1 cellular context compared by ENCODE assay signal in the genomic region with DNA sequence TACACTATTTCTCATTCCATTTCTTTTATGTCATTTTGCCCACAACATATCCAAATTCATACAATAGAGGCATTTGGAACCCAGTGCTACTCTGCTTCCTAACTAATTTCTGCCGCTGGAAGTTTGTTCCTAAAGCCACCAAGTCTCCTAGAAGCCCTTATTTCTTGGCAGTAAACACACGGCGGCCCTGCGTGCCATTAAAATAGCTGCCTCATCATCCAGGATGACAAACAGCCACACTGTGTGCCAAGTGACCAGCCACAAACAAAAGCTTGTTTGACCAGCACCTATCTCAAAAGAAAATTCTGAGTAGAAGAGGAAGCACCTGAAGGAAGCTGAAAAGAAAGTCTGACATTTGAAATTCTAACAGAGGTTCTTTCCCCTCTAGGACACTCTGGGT.
TF ChIP-seq lines count a peak whose summit lies in the region.

No MANE protein-coding gene starts in this region.

TF ChIP-seq in SK-N-SH, 30 proteins besides CTCF, POLR2A, EP300 and RAD21 (continued from another document):
- TF ChIP-seq, protein P1, sequence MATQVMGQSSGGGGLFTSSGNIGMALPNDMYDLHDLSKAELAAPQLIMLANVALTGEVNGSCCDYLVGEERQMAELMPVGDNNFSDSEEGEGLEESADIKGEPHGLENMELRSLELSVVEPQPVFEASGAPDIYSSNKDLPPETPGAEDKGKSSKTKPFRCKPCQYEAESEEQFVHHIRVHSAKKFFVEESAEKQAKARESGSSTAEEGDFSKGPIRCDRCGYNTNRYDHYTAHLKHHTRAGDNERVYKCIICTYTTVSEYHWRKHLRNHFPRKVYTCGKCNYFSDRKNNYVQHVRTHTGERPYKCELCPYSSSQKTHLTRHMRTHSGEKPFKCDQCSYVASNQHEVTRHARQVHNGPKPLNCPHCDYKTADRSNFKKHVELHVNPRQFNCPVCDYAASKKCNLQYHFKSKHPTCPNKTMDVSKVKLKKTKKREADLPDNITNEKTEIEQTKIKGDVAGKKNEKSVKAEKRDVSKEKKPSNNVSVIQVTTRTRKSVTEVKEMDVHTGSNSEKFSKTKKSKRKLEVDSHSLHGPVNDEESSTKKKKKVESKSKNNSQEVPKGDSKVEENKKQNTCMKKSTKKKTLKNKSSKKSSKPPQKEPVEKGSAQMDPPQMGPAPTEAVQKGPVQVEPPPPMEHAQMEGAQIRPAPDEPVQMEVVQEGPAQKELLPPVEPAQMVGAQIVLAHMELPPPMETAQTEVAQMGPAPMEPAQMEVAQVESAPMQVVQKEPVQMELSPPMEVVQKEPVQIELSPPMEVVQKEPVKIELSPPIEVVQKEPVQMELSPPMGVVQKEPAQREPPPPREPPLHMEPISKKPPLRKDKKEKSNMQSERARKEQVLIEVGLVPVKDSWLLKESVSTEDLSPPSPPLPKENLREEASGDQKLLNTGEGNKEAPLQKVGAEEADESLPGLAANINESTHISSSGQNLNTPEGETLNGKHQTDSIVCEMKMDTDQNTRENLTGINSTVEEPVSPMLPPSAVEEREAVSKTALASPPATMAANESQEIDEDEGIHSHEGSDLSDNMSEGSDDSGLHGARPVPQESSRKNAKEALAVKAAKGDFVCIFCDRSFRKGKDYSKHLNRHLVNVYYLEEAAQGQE (IDR thresholded peaks at IDR 0.05; ENCODE audit: low read depth, low read length) = no peak
- TF ChIP-seq, protein P2, sequence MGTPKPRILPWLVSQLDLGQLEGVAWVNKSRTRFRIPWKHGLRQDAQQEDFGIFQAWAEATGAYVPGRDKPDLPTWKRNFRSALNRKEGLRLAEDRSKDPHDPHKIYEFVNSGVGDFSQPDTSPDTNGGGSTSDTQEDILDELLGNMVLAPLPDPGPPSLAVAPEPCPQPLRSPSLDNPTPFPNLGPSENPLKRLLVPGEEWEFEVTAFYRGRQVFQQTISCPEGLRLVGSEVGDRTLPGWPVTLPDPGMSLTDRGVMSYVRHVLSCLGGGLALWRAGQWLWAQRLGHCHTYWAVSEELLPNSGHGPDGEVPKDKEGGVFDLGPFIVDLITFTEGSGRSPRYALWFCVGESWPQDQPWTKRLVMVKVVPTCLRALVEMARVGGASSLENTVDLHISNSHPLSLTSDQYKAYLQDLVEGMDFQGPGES (IDR thresholded peaks at IDR 0.05; ENCODE audit: low read depth, low read length) = no peak
- TF ChIP-seq, protein P3, sequence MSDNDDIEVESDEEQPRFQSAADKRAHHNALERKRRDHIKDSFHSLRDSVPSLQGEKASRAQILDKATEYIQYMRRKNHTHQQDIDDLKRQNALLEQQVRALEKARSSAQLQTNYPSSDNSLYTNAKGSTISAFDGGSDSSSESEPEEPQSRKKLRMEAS (IDR thresholded peaks at IDR 0.05; ENCODE audit: low read depth) = no peak
- TF ChIP-seq, protein P4, sequence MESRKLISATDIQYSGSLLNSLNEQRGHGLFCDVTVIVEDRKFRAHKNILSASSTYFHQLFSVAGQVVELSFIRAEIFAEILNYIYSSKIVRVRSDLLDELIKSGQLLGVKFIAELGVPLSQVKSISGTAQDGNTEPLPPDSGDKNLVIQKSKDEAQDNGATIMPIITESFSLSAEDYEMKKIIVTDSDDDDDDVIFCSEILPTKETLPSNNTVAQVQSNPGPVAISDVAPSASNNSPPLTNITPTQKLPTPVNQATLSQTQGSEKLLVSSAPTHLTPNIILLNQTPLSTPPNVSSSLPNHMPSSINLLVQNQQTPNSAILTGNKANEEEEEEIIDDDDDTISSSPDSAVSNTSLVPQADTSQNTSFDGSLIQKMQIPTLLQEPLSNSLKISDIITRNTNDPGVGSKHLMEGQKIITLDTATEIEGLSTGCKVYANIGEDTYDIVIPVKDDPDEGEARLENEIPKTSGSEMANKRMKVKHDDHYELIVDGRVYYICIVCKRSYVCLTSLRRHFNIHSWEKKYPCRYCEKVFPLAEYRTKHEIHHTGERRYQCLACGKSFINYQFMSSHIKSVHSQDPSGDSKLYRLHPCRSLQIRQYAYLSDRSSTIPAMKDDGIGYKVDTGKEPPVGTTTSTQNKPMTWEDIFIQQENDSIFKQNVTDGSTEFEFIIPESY (IDR thresholded peaks at IDR 0.05; ENCODE audit: borderline replicate concordance, low read depth) = no peak
- TF ChIP-seq GABPA (IDR thresholded peaks at IDR 0.05; ENCODE audit: low read depth) (no peak), TAF1 (IDR thresholded peaks at IDR 0.05; ENCODE audit: borderline replicate concordance, low read depth, low read length) (no peak), RXRA (IDR thresholded peaks at IDR 0.05; ENCODE audit: borderline replicate concordance, low read depth) (no peak), NFIC (IDR thresholded peaks at IDR 0.05; ENCODE audit: borderline replicate concordance) (no peak), RFX5 (IDR thresholded peaks at IDR 0.05; ENCODE audit: low read length) (no peak), YY1 (IDR thresholded peaks at IDR 0.05; ENCODE audit: low read depth) (no peak), CHD2 (IDR thresholded peaks at IDR 0.05; ENCODE audit: low read length, partially characterized antibody) (no peak), GATA2 (CRISPR knock-in tag; IDR thresholded peaks at IDR 0.05) (no peak), TEAD4 (IDR thresholded peaks at IDR 0.05; ENCODE audit: borderline replicate concordance, insufficient read depth) (no peak)
- TF ChIP-seq, protein P5, sequence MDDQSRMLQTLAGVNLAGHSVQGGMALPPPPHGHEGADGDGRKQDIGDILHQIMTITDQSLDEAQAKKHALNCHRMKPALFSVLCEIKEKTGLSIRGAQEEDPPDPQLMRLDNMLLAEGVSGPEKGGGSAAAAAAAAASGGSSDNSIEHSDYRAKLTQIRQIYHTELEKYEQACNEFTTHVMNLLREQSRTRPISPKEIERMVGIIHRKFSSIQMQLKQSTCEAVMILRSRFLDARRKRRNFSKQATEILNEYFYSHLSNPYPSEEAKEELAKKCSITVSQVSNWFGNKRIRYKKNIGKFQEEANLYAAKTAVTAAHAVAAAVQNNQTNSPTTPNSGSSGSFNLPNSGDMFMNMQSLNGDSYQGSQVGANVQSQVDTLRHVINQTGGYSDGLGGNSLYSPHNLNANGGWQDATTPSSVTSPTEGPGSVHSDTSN (IDR thresholded peaks at IDR 0.05) = no peak
- TF ChIP-seq, protein P6, sequence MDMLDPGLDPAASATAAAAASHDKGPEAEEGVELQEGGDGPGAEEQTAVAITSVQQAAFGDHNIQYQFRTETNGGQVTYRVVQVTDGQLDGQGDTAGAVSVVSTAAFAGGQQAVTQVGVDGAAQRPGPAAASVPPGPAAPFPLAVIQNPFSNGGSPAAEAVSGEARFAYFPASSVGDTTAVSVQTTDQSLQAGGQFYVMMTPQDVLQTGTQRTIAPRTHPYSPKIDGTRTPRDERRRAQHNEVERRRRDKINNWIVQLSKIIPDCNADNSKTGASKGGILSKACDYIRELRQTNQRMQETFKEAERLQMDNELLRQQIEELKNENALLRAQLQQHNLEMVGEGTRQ (IDR thresholded peaks at IDR 0.05; ENCODE audit: borderline replicate concordance, low read depth, low read length) = no peak
